ENCODE assay signal across 20 cellular contexts in the genomic region with DNA sequence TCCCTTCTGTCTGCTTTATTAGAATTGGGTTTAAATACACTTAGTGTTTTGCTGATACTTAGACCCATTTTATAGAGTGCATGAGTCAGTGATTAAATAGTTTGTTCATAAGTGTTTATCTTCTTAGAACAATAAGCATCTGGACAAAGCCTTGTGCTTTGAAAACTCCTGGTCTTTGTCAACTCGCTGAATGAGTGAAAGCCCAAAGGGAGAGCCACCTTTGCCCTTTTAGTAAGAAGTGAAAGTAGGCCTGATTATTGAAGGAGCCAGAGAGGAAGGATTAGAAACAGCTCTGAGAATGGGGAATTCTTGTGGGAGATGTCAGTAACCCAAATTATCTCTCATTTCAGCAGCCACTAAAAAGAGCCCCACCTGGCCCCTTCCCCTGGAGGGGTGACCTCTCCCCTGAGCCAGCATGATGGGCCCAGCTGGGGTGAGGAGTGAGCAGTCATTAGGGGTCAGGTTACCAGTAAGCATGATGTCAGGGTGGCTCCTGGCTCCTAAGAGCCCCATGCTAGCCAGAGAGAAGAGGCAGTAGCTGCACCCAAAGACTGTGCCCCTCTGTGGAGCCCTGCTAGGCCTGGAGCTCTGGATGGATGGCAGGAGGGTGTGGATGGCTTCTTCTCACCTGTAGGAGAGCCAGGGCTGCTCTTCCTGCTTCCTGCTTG.
DNase-seq lines count a peak whose midpoint lies in the region; ATAC-seq, FAIRE-seq and TF ChIP-seq lines count a peak whose summit lies in the region.
"Had no signal": no experiment of that assay in that cellular context is flagged by ENCODE, and none has a peak within 500 bp of the region (broad histone marks: within the 10 kb centered on the region; RNA-seq: fewer than 3 reads in every experiment).

No MANE protein-coding gene starts in this region.

- peaks cover 80% of the 10 kb centered on the region for H3K79me2 ChIP-seq in MM.1S (ENCODE audit: low read length)

- TF ChIP-seq CTCF in cardiac fibroblast (IDR thresholded peaks at IDR 0.05; ENCODE audit: low read depth, low read length) (no peak), MM.1S (IDR thresholded peaks at IDR 0.05; ENCODE audit: low read length) (no peak)

- no peak overlapping the region for H3K4me2 ChIP-seq in MM.1S (ENCODE audit: low read depth, low read length)

- H3K9ac ChIP-seq in skeletal muscle tissue (ENCODE audit: low read depth in 1 of 3, low read length in 3 of 3) (no peak overlapping the region), MM.1S (ENCODE audit: low read length) (no peak overlapping the region)

- peaks cover 0 to 4% of the 10 kb centered on the region in 2 donors for H3K9me3 Mint-ChIP-seq in activated naive CD4-positive, alpha-beta T cell treated with anti-CD3 and anti-CD28 coated beads, Interleukin-2, amount 50 U/mL, for 72 hours

- no peak overlapping the region for H3K27ac Mint-ChIP-seq in activated naive CD4-positive, alpha-beta T cell treated with anti-CD3 and anti-CD28 coated beads, Interleukin-2, amount 50 U/mL, for 72 hours
- H3K27ac Mint-ChIP-seq: activated T-cell treated with anti-CD3 and anti-CD28 coated beads, Interleukin-2, amount 50 U/mL, for 72 hours had no signal

- H3K27me3 ChIP-seq in skeletal muscle tissue (ENCODE audit: control insufficient read depth in 3 of 3, insufficient read depth in 3 of 3, low read length in 3 of 3) (no peaks in the 10 kb centered on the region), MM.1S (replicated peaks; ENCODE audit: insufficient read depth, low read length) (no peaks in the 10 kb centered on the region)
- H3K27me3 ChIP-seq: dorsolateral prefrontal cortex, uterus had no signal

- peak; percentile 25 for DNase-seq in EH (ENCODE audit: low read depth)
- DNase-seq in cardiac fibroblast (ENCODE audit: low read depth in 2 of 2) = peak; percentile 61 to 71
- no peak for DNase-seq in activated naive CD4-positive, alpha-beta T cell treated with Interleukin-2 at 50 U/mL for 16 hours
- DNase-seq in MM.1S = no peak
- DNase-seq in H54 (ENCODE audit: insufficient read length, low spot score) = no peak
- DNase-seq in activated naive CD4-positive, alpha-beta T cell treated with anti-CD3 and anti-CD28 coated beads, Interleukin-2, amount 50 U/mL, for 72 hours (ENCODE audit: low spot score in 2 of 2) = no peak
- DNase-seq: activated CD4-positive, alpha-beta T cell treated with anti-CD3 and anti-CD28 coated beads, Interleukin-2, amount 50 U/mL, for 1 hour; activated T-cell treated with anti-CD3 and anti-CD28 coated beads, Interleukin-2, amount 50 U/mL, for 72 hours; aorta; C1 segment of cervical spinal cord; dorsolateral prefrontal cortex; foreskin keratinocyte; kidney; NCI-H446; stimulated activated CD4-positive, alpha-beta T cell treated with anti-CD3 and anti-CD28 coated beads, Interleukin-2, amount 100 ng/mL, for 24 hours; uterus had no signal

- no peak for FAIRE-seq in H54 (lab: Jason Lieb, UNC)
- FAIRE-seq: GM18507, kidney had no signal

- H3K36me3 ChIP-seq in skeletal muscle tissue (ENCODE audit: control insufficient read depth in 3 of 3, insufficient read depth in 3 of 3, low read length in 3 of 3) = no peaks in the 10 kb centered on the region
- H3K36me3 ChIP-seq in MM.1S (replicated peaks; ENCODE audit: insufficient read depth, low read length) = no peaks in the 10 kb centered on the region
- H3K36me3 ChIP-seq: uterus had no signal

- TF ChIP-seq POLR2A in H54 (IDR thresholded peaks at IDR 0.05; ENCODE audit: low read depth, low read length) = no peak

- H3K4me3 ChIP-seq in cardiac fibroblast (replicated peaks in 1 of 2; ENCODE audit: low read depth in 2 of 2, low read length in 2 of 2) (no peak overlapping the region), skeletal muscle tissue (ENCODE audit: low read length in 3 of 3) (no peak overlapping the region), MM.1S (ENCODE audit: low read length) (no peak overlapping the region)
- H3K4me3 ChIP-seq: dorsolateral prefrontal cortex, uterus had no signal

- H3K9me2 ChIP-seq in MM.1S (replicated peaks; ENCODE audit: insufficient read depth, low read length) = no peaks in the 10 kb centered on the region

- no peaks in the 10 kb centered on the region for H3F3A ChIP-seq in MM.1S (ENCODE audit: insufficient read depth, low read length)

- H3K9me3 ChIP-seq in skeletal muscle tissue (ENCODE audit: control insufficient read depth in 3 of 3, low read length in 3 of 3) (no peaks in the 10 kb centered on the region), MM.1S (replicated peaks; ENCODE audit: insufficient read depth, low read length) (no peaks in the 10 kb centered on the region)
- H3K9me3 ChIP-seq: uterus had no signal

- H3K4me1 ChIP-seq in skeletal muscle tissue (ENCODE audit: control insufficient read depth in 3 of 3, insufficient read depth in 3 of 3, low read length in 3 of 3) = peaks cover 15 to 30% (median 16%) of the 10 kb centered on the region in 3 donors
- peaks cover 15% of the 10 kb centered on the region; the same call in 1 of the 2 replicates for H3K4me1 ChIP-seq in MM.1S (ENCODE audit: low read length)
- H3K4me1 ChIP-seq: uterus had no signal

- no peak overlapping the region for H2AFZ ChIP-seq in MM.1S (ENCODE audit: low read length)

- H4K20me1 ChIP-seq in MM.1S (ENCODE audit: insufficient read depth, low read length) = no peaks in the 10 kb centered on the region

- no peaks in the 10 kb centered on the region for H3K36me3 Mint-ChIP-seq in activated naive CD4-positive, alpha-beta T cell treated with anti-CD3 and anti-CD28 coated beads, Interleukin-2, amount 50 U/mL, for 72 hours

- ATAC-seq in HG02610 (IDR thresholded peaks at IDR 0.05; ENCODE audit: unreplicated experiment) = peak; percentile 46
- no peak for ATAC-seq in activated naive CD4-positive, alpha-beta T cell treated with anti-CD3 and anti-CD28 coated beads, Interleukin-2, amount 50 U/mL, for 72 hours
- ATAC-seq: activated T-cell treated with anti-CD3 and anti-CD28 coated beads, Interleukin-2, amount 50 U/mL, for 72 hours; foreskin keratinocyte; HCT116 had no signal

- H3K27ac ChIP-seq in skeletal muscle tissue (ENCODE audit: low read depth, low read length) (peak overlapping the region; percentile 37), MM.1S (ENCODE audit: low read length) (no peak overlapping the region)
- H3K27ac ChIP-seq: dorsolateral prefrontal cortex, foreskin keratinocyte, uterus had no signal

Comparison
In these comparisons a context has a peak if more than half of its experiments do, and no peak if none do; other contexts are left out.
1. DNase-seq: peak in EH (single experiment) and cardiac fibroblast (2 of 2); none in activated naive CD4-positive, alpha-beta T cell treated with Interleukin-2 at 50 U/mL for 16 hours (single experiment), MM.1S (single experiment), H54 (single experiment) and activated naive CD4-positive, alpha-beta T cell treated with anti-CD3 and anti-CD28 coated beads, Interleukin-2, amount 50 U/mL, for 72 hours (0 of 2).